Comparison of ENCODE assay signal across 8 cellular contexts in the genomic region with DNA sequence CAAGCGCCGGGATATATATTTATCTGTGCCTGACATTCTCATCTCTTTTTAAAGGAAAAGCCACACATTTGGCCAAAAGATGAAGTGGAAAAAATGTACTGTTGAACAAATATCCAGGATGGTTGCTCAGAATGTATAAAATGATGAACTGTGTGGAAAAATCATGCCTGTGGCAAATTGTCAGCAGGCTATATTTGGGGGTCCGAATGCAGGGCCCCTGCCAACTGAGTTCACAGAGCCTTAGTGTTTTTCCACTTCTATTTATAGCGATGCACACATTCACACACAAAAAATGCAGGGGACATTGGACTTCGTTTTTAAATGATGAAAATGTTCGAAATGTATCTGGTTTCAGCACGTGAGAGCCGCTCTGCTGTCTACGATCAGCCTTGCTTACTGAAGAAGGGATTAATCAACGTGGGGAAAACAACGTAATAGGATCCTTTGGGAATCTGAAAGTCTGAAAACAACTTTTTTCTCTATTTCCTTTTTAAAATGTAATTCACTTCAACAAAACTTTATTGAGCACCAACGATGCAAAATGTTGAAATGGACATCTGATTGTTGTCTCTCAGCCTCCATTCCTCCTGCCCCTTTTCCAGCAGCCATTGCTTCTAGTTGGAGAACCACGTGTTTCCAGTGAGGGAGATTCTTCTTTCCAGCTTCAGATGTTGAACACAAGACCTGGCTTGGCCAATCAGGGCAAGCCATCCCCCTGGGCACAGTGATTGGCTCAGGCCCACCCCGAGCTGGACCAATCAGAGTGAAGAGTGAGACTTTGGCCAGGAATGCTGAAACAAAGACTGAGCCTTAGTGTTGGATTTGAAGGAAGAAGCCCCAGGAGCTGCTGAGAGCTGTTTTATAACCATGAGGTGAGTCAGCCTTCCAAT. TPM values are rescaled to one million over a fixed set of nuclear protein-coding genes. Genes with fewer than 3 reads are reported as not detected.
DNase-seq lines count a peak whose midpoint lies in the region; ATAC-seq and TF ChIP-seq lines count a peak whose summit lies in the region.

No MANE protein-coding gene starts in this region.

- H3K9me3 ChIP-seq in PC-3 (ENCODE audit: low read length) = no peaks in the 10 kb centered on the region
- H3K9me3 ChIP-seq in osteoblast (ENCODE audit: low read depth, low read length) = no peaks in the 10 kb centered on the region

- DNase-seq in COLO829 (ENCODE audit: low spot score) = peak; percentile 37
- peak; percentile 43 for DNase-seq in PC-3
- peak; percentile 88 for DNase-seq in fibroblast of gingiva (ENCODE audit: low read depth)
- peak; percentile 95 for DNase-seq in osteoblast (ENCODE audit: insufficient read length, low spot score, missing footprints)
- DNase-seq in activated T-helper 1 cell treated with anti-CD3 and anti-CD28 coated beads, Interleukin-12 subunit alpha, Interleukin-12 subunit beta, Interleukin-2, Interleukin-4 antibody, amounts not matched to agents 30 ng/mL and 10 ng/mL and 1 ng/mL, durations not matched to agents 14 hours and 24 hours and 36 hours (ENCODE audit: low spot score) = no peak
- no peak for DNase-seq in activated effector memory CD4-positive, alpha-beta T cell treated with anti-CD3 and anti-CD28 coated beads, Interleukin-2, amount 50 U/mL, for 16 hours
- DNase-seq in NCI-H1417 (lab: John Stamatoyannopoulos, UW) = no peak
- DNase-seq in effector memory CD8-positive, alpha-beta T cell = no peak

- no peak overlapping the region for H3K4me3 ChIP-seq in PC-3 (ENCODE audit: low read length)
- peak overlapping the region; percentile 25 for H3K4me3 ChIP-seq in osteoblast (ENCODE audit: insufficient read depth, low read length)

- H4K20me1 ChIP-seq in PC-3 (ENCODE audit: low read length) (no peaks in the 10 kb centered on the region), osteoblast (ENCODE audit: insufficient read depth, low read length) (no peaks in the 10 kb centered on the region)

- H3K36me3 ChIP-seq in PC-3 (ENCODE audit: low read depth, low read length) (no peaks in the 10 kb centered on the region), osteoblast (ENCODE audit: insufficient read depth, low read length) (no peaks in the 10 kb centered on the region)

- peak; percentile 22; the same call in 1 of the 2 replicates for ATAC-seq in PC-3
- ATAC-seq in effector memory CD8-positive, alpha-beta T cell (replicated peaks) = no peak

- H2AFZ ChIP-seq in PC-3 (ENCODE audit: low read length) = no peak overlapping the region
- H2AFZ ChIP-seq in osteoblast (ENCODE audit: low read length) = peak overlapping the region; percentile 86

- no peaks in the 10 kb centered on the region for H3K9me3 Mint-ChIP-seq in activated T-helper 1 cell treated with anti-CD3 and anti-CD28 coated beads, Interleukin-12 subunit alpha, Interleukin-12 subunit beta, Interleukin-2, Interleukin-4 antibody, amounts not matched to agents 30 ng/mL and 10 ng/mL and 1 ng/mL, durations not matched to agents 14 hours and 24 hours and 36 hours
- no peaks in the 10 kb centered on the region for H3K9me3 Mint-ChIP-seq in effector memory CD8-positive, alpha-beta T cell

- H3K4me1 ChIP-seq in PC-3 (ENCODE audit: insufficient read depth, low read length) (peaks cover 14% of the 10 kb centered on the region), osteoblast (ENCODE audit: insufficient read depth, low read length) (peaks cover 43% of the 10 kb centered on the region)

- CTCF ChIA-PET in PC-3 (lab: Charles Lee) = no interaction called here

- H3K9ac ChIP-seq in PC-3 (ENCODE audit: low read length) = no peak overlapping the region

- H3K79me2 ChIP-seq in PC-3 (ENCODE audit: low read length) (no peaks in the 10 kb centered on the region), osteoblast (ENCODE audit: insufficient read depth, low read length) (no peaks in the 10 kb centered on the region)

- no peaks in the 10 kb centered on the region for H3K4me1 Mint-ChIP-seq in activated T-helper 1 cell treated with anti-CD3 and anti-CD28 coated beads, Interleukin-12 subunit alpha, Interleukin-12 subunit beta, Interleukin-2, Interleukin-4 antibody, amounts not matched to agents 30 ng/mL and 10 ng/mL and 1 ng/mL, durations not matched to agents 14 hours and 24 hours and 36 hours (ENCODE audit: low read depth)
- no peaks in the 10 kb centered on the region for H3K4me1 Mint-ChIP-seq in effector memory CD8-positive, alpha-beta T cell (ENCODE audit: low read depth in 2 of 2)

- no peaks in the 10 kb centered on the region for H3F3A ChIP-seq in PC-3 (ENCODE audit: low read length, unreplicated experiment)

- no peaks in the 10 kb centered on the region for H3K9me2 ChIP-seq in PC-3 (replicated peaks; ENCODE audit: low read length)

- POLR2A ChIA-PET in PC-3 (lab: Charles Lee; ENCODE audit: unreplicated experiment) = no interaction called here

- no peaks in the 10 kb centered on the region for H3K27me3 ChIP-seq in PC-3 (ENCODE audit: low read length)
- H3K27me3 ChIP-seq in osteoblast (ENCODE audit: insufficient read depth, low read length) = no peaks in the 10 kb centered on the region

- no peak for TF ChIP-seq CTCF in PC-3 (conservative IDR thresholded peaks at IDR 0.05; ENCODE audit: low read depth, low read length)
- no peak for TF ChIP-seq CTCF in osteoblast (IDR thresholded peaks at IDR 0.05; ENCODE audit: extremely low read depth, low read depth, low read length)

- H3K27ac Mint-ChIP-seq in activated T-helper 1 cell treated with anti-CD3 and anti-CD28 coated beads, Interleukin-12 subunit alpha, Interleukin-12 subunit beta, Interleukin-2, Interleukin-4 antibody, amounts not matched to agents 30 ng/mL and 10 ng/mL and 1 ng/mL, durations not matched to agents 14 hours and 24 hours and 36 hours = no peak overlapping the region
- no peak overlapping the region for H3K27ac Mint-ChIP-seq in effector memory CD8-positive, alpha-beta T cell

- no peaks in the 10 kb centered on the region for H3K36me3 Mint-ChIP-seq in activated T-helper 1 cell treated with anti-CD3 and anti-CD28 coated beads, Interleukin-12 subunit alpha, Interleukin-12 subunit beta, Interleukin-2, Interleukin-4 antibody, amounts not matched to agents 30 ng/mL and 10 ng/mL and 1 ng/mL, durations not matched to agents 14 hours and 24 hours and 36 hours (ENCODE audit: low read depth)
- H3K36me3 Mint-ChIP-seq in effector memory CD8-positive, alpha-beta T cell (ENCODE audit: insufficient read depth) = peaks cover 3% of the 10 kb centered on the region

- H3K4me2 ChIP-seq in PC-3 (ENCODE audit: low read length) (no peak overlapping the region), osteoblast (ENCODE audit: insufficient read depth, low read length) (peak overlapping the region; percentile 69)

- H3K27ac ChIP-seq in PC-3 (ENCODE audit: low read length) = no peak overlapping the region
- H3K27ac ChIP-seq in osteoblast (ENCODE audit: low read depth, low read length) = peak overlapping the region; percentile 75

- intact Hi-C loops in PC-3 (cut with micrococcal nuclease) = no loop called here
- intact Hi-C loops in activated T-helper 1 cell treated with anti-CD3 and anti-CD28 coated beads, Interleukin-12 subunit alpha, Interleukin-12 subunit beta, Interleukin-2, Interleukin-4 antibody, amounts not matched to agents 30 ng/mL and 10 ng/mL and 1 ng/mL, durations not matched to agents 14 hours and 24 hours and 36 hours (cut with micrococcal nuclease) = no loop called here

- H3K27me3 Mint-ChIP-seq in activated T-helper 1 cell treated with anti-CD3 and anti-CD28 coated beads, Interleukin-12 subunit alpha, Interleukin-12 subunit beta, Interleukin-2, Interleukin-4 antibody, amounts not matched to agents 30 ng/mL and 10 ng/mL and 1 ng/mL, durations not matched to agents 14 hours and 24 hours and 36 hours (ENCODE audit: insufficient read depth) = no peaks in the 10 kb centered on the region
- H3K27me3 Mint-ChIP-seq in effector memory CD8-positive, alpha-beta T cell = peaks cover 32 to 35% of the 10 kb centered on the region in 2 donors

- H3K4me3 Mint-ChIP-seq in activated T-helper 1 cell treated with anti-CD3 and anti-CD28 coated beads, Interleukin-12 subunit alpha, Interleukin-12 subunit beta, Interleukin-2, Interleukin-4 antibody, amounts not matched to agents 30 ng/mL and 10 ng/mL and 1 ng/mL, durations not matched to agents 14 hours and 24 hours and 36 hours = no peak overlapping the region
- no peak overlapping the region for H3K4me3 Mint-ChIP-seq in effector memory CD8-positive, alpha-beta T cell

- BruUV-seq in PC-3 (replicated peaks; lab: Mats Ljungman, UMichigan) = no TSS peak

RNA-seq across cellular contexts. Expression of a gene that starts 59.2 kb away (rescaled TPM):
- total RNA-seq in PC-3 (2014; rRNA removed) (26.8 and 27.1 TPM in 2 replicates), osteoblast (9.0 and 10.6 TPM in 2 replicates)
- 22.1 and 23.7 TPM in 2 replicates for total RNA-seq in activated T-helper 1 cell treated with anti-CD3 and anti-CD28 coated beads, Interleukin-12 subunit alpha, Interleukin-12 subunit beta, Interleukin-2, Interleukin-4 antibody, amounts not matched to agents 30 ng/mL and 10 ng/mL and 1 ng/mL, durations not matched to agents 14 hours and 24 hours and 36 hours

Comparison
In these comparisons a context has a peak if more than half of its experiments do, and no peak if none do; other contexts are left out.
1. DNase-seq: peak in COLO829 (single experiment), PC-3 (single experiment), fibroblast of gingiva (single experiment) and osteoblast (single experiment); none in activated T-helper 1 cell treated with anti-CD3 and anti-CD28 coated beads, Interleukin-12 subunit alpha, Interleukin-12 subunit beta, Interleukin-2, Interleukin-4 antibody, amounts not matched to agents 30 ng/mL and 10 ng/mL and 1 ng/mL, durations not matched to agents 14 hours and 24 hours and 36 hours (single experiment), activated effector memory CD4-positive, alpha-beta T cell treated with anti-CD3 and anti-CD28 coated beads, Interleukin-2, amount 50 U/mL, for 16 hours (single experiment), NCI-H1417 (0 of 3) and effector memory CD8-positive, alpha-beta T cell (0 of 3).